1 cellular context compared by ENCODE assay signal in the genomic region with DNA sequence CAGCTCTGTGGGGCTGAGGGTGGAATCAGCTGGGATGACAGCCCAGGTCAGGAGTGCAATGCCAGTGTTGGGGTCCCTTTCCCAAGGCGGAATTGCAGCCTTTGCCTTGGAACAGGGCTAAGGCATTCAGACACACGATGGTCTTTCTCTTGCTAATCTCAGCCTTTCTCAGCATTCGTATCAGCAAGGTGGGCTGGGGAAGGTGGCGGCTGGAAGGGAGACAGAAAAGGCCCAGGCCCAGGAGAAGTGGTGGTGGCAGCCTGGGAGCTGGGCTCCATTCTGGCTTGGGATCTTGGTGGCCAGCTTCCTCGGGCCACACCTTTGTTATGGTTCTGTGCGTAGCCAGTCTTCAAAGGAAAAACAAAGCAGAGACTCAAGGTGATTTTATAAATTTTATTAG.
TF ChIP-seq lines count a peak whose summit lies in the region.

No MANE protein-coding gene starts in this region.

TF ChIP-seq in HCT116, 20 proteins besides CTCF, POLR2A, EP300 and RAD21 (continued from another document):
- TF ChIP-seq ATF3 (IDR thresholded peaks at IDR 0.05) (no peak), TCF7L2 (IDR thresholded peaks at IDR 0.05; ENCODE audit: borderline replicate concordance, extremely low read depth, insufficient read depth, insufficient read length) (no peak), CEBPB (IDR thresholded peaks at IDR 0.05; ENCODE audit: low read depth) (no peak), ZFX (IDR thresholded peaks at IDR 0.05) (no peak)
- TF ChIP-seq, protein P1, sequence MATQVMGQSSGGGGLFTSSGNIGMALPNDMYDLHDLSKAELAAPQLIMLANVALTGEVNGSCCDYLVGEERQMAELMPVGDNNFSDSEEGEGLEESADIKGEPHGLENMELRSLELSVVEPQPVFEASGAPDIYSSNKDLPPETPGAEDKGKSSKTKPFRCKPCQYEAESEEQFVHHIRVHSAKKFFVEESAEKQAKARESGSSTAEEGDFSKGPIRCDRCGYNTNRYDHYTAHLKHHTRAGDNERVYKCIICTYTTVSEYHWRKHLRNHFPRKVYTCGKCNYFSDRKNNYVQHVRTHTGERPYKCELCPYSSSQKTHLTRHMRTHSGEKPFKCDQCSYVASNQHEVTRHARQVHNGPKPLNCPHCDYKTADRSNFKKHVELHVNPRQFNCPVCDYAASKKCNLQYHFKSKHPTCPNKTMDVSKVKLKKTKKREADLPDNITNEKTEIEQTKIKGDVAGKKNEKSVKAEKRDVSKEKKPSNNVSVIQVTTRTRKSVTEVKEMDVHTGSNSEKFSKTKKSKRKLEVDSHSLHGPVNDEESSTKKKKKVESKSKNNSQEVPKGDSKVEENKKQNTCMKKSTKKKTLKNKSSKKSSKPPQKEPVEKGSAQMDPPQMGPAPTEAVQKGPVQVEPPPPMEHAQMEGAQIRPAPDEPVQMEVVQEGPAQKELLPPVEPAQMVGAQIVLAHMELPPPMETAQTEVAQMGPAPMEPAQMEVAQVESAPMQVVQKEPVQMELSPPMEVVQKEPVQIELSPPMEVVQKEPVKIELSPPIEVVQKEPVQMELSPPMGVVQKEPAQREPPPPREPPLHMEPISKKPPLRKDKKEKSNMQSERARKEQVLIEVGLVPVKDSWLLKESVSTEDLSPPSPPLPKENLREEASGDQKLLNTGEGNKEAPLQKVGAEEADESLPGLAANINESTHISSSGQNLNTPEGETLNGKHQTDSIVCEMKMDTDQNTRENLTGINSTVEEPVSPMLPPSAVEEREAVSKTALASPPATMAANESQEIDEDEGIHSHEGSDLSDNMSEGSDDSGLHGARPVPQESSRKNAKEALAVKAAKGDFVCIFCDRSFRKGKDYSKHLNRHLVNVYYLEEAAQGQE (IDR thresholded peaks at IDR 0.05; ENCODE audit: low read depth), result no peak
